17 cellular contexts compared by ENCODE assay signal in genomic region chr13:114279146-114279545, GRCh38. TPM values are rescaled to one million over a fixed set of nuclear protein-coding genes. Genes with fewer than 3 reads are reported as not detected.
DNase-seq lines count a peak whose midpoint lies in the region; ATAC-seq and TF ChIP-seq lines count a peak whose summit lies in the region.
"Had no signal": no experiment of that assay in that cellular context is flagged by ENCODE, and none has a peak within 500 bp of the region (broad histone marks: within the 10 kb centered on the region; RNA-seq: fewer than 3 reads in every experiment).

No MANE protein-coding gene starts in this region.

- DNase-seq in T-helper 1 cell = no peak
- no peak for DNase-seq in activated T-helper 1 cell treated with anti-CD3 and anti-CD28 coated beads, Interleukin-12 subunit alpha, Interleukin-12 subunit beta, Interleukin-2, Interleukin-4 antibody, amounts not matched to agents 30 ng/mL and 10 ng/mL and 1 ng/mL, durations not matched to agents 14 hours and 24 hours and 36 hours (ENCODE audit: low spot score)
- no peak for DNase-seq in mesothelial cell of epicardium (ENCODE audit: low spot score in 2 of 2, unreplicated experiment in 2 of 2)
- DNase-seq in stimulated activated CD4-positive, alpha-beta T cell treated with anti-CD3 and anti-CD28 coated beads, Interleukin-1b, Interleukin-23, amount 100 ng/mL, for 48 hours = no peak
- DNase-seq: 8988T; activated CD4-positive, alpha-beta T cell treated with anti-CD3 and anti-CD28 coated beads, Interleukin-2, amount 50 U/mL, for 48 hours; adrenal gland; Caco-2; H9; lower lobe of right lung; NCI-H2029; SJCRH30 had no signal

- no peak overlapping the region for H2AFZ ChIP-seq in KMS-11 (ENCODE audit: low read depth)

- ATAC-seq in HG02970 (IDR thresholded peaks at IDR 0.05; ENCODE audit: low FRiP score, unreplicated experiment) = no peak
- ATAC-seq in GM18909 (IDR thresholded peaks at IDR 0.05; ENCODE audit: poor library complexity, unreplicated experiment) = no peak
- ATAC-seq: lower lobe of right lung had no signal

- H3K9me3 Mint-ChIP-seq in T-helper 1 cell treated with Interleukin-12 subunit alpha and Interleukin-12 subunit beta and Interleukin-4 antibody, amounts not matched to agents 30 μg/mL and 1 μg/mL, for 36 hours = no peaks in the 10 kb centered on the region
- H3K9me3 Mint-ChIP-seq in activated T-helper 1 cell treated with anti-CD3 and anti-CD28 coated beads, Interleukin-12 subunit alpha, Interleukin-12 subunit beta, Interleukin-2, Interleukin-4 antibody, amounts not matched to agents 30 ng/mL and 10 ng/mL and 1 ng/mL, durations not matched to agents 14 hours and 24 hours and 36 hours = no peaks in the 10 kb centered on the region
- H3K9me3 Mint-ChIP-seq in mesothelial cell of epicardium = no peaks in the 10 kb centered on the region
- H3K9me3 Mint-ChIP-seq: H9 had no signal

- H3K4me3 Mint-ChIP-seq in T-helper 1 cell treated with Interleukin-12 subunit alpha and Interleukin-12 subunit beta and Interleukin-4 antibody, amounts not matched to agents 30 μg/mL and 1 μg/mL, for 36 hours = no peak overlapping the region
- H3K4me3 Mint-ChIP-seq in activated T-helper 1 cell treated with anti-CD3 and anti-CD28 coated beads, Interleukin-12 subunit alpha, Interleukin-12 subunit beta, Interleukin-2, Interleukin-4 antibody, amounts not matched to agents 30 ng/mL and 10 ng/mL and 1 ng/mL, durations not matched to agents 14 hours and 24 hours and 36 hours = peak overlapping the region; percentile 57
- H3K4me3 Mint-ChIP-seq in mesothelial cell of epicardium = no peak overlapping the region

- intact Hi-C loops in activated T-helper 1 cell treated with anti-CD3 and anti-CD28 coated beads, Interleukin-12 subunit alpha, Interleukin-12 subunit beta, Interleukin-2, Interleukin-4 antibody, amounts not matched to agents 30 ng/mL and 10 ng/mL and 1 ng/mL, durations not matched to agents 14 hours and 24 hours and 36 hours (cut with micrococcal nuclease) = no loop called here

- peaks cover 20% of the 10 kb centered on the region for H3K36me3 Mint-ChIP-seq in T-helper 1 cell treated with Interleukin-12 subunit alpha and Interleukin-12 subunit beta and Interleukin-4 antibody, amounts not matched to agents 30 μg/mL and 1 μg/mL, for 36 hours (ENCODE audit: low read depth)
- H3K36me3 Mint-ChIP-seq in activated T-helper 1 cell treated with anti-CD3 and anti-CD28 coated beads, Interleukin-12 subunit alpha, Interleukin-12 subunit beta, Interleukin-2, Interleukin-4 antibody, amounts not matched to agents 30 ng/mL and 10 ng/mL and 1 ng/mL, durations not matched to agents 14 hours and 24 hours and 36 hours (ENCODE audit: low read depth) = peaks cover 30% of the 10 kb centered on the region
- H3K36me3 Mint-ChIP-seq in mesothelial cell of epicardium = peaks cover 18% of the 10 kb centered on the region

- peaks cover 79% of the 10 kb centered on the region for H3K4me1 ChIP-seq in KMS-11 (ENCODE audit: low read depth, poor library complexity, severe bottlenecking)

- H3K27me3 Mint-ChIP-seq in T-helper 1 cell treated with Interleukin-12 subunit alpha and Interleukin-12 subunit beta and Interleukin-4 antibody, amounts not matched to agents 30 μg/mL and 1 μg/mL, for 36 hours (ENCODE audit: low read depth) = no peaks in the 10 kb centered on the region
- no peaks in the 10 kb centered on the region for H3K27me3 Mint-ChIP-seq in activated T-helper 1 cell treated with anti-CD3 and anti-CD28 coated beads, Interleukin-12 subunit alpha, Interleukin-12 subunit beta, Interleukin-2, Interleukin-4 antibody, amounts not matched to agents 30 ng/mL and 10 ng/mL and 1 ng/mL, durations not matched to agents 14 hours and 24 hours and 36 hours (ENCODE audit: insufficient read depth)
- H3K27me3 Mint-ChIP-seq in mesothelial cell of epicardium (ENCODE audit: low read depth) = no peaks in the 10 kb centered on the region

- H3K36me3 ChIP-seq in KMS-11 (ENCODE audit: insufficient read depth) = no peaks in the 10 kb centered on the region
- H3K36me3 ChIP-seq: adrenal gland had no signal

- H3K4me3 ChIP-seq in KMS-11 (IDR thresholded peaks at IDR 0.05; ENCODE audit: insufficient read depth, low read depth, low read length) = no peak overlapping the region
- H3K4me3 ChIP-seq: adrenal gland, lower lobe of right lung, SJCRH30, thoracic aorta had no signal

- H3K27ac Mint-ChIP-seq in T-helper 1 cell treated with Interleukin-12 subunit alpha and Interleukin-12 subunit beta and Interleukin-4 antibody, amounts not matched to agents 30 μg/mL and 1 μg/mL, for 36 hours = peak overlapping the region; percentile 83
- peak overlapping the region; percentile 98 for H3K27ac Mint-ChIP-seq in activated T-helper 1 cell treated with anti-CD3 and anti-CD28 coated beads, Interleukin-12 subunit alpha, Interleukin-12 subunit beta, Interleukin-2, Interleukin-4 antibody, amounts not matched to agents 30 ng/mL and 10 ng/mL and 1 ng/mL, durations not matched to agents 14 hours and 24 hours and 36 hours
- peak overlapping the region; percentile 97 for H3K27ac Mint-ChIP-seq in mesothelial cell of epicardium

- TF ChIP-seq CTCF in KMS-11 (conservative IDR thresholded peaks at IDR 0.05; ENCODE audit: low read depth, low read length) (no peak), mesothelial cell of epicardium (IDR thresholded peaks at IDR 0.05; ENCODE audit: unreplicated experiment) (no peak)

- peak overlapping the region; percentile 98 for H3K4me2 ChIP-seq in KMS-11

- H3K79me2 ChIP-seq in KMS-11 (ENCODE audit: insufficient read depth, low read depth) = peaks cover 23% of the 10 kb centered on the region

- no peaks in the 10 kb centered on the region for H4K20me1 ChIP-seq in KMS-11 (ENCODE audit: insufficient read depth)

- peak overlapping the region; percentile 95 for H3K27ac ChIP-seq in KMS-11

- no peaks in the 10 kb centered on the region for H3K27me3 ChIP-seq in KMS-11 (ENCODE audit: insufficient read depth, low read depth)
- H3K27me3 ChIP-seq: adrenal gland, SJCRH30 had no signal

- H3K4me1 Mint-ChIP-seq in T-helper 1 cell treated with Interleukin-12 subunit alpha and Interleukin-12 subunit beta and Interleukin-4 antibody, amounts not matched to agents 30 μg/mL and 1 μg/mL, for 36 hours (ENCODE audit: low read depth) = peaks cover 33% of the 10 kb centered on the region
- peaks cover 39% of the 10 kb centered on the region for H3K4me1 Mint-ChIP-seq in activated T-helper 1 cell treated with anti-CD3 and anti-CD28 coated beads, Interleukin-12 subunit alpha, Interleukin-12 subunit beta, Interleukin-2, Interleukin-4 antibody, amounts not matched to agents 30 ng/mL and 10 ng/mL and 1 ng/mL, durations not matched to agents 14 hours and 24 hours and 36 hours (ENCODE audit: low read depth)
- H3K4me1 Mint-ChIP-seq in mesothelial cell of epicardium = peaks cover 24% of the 10 kb centered on the region

- H3K9ac ChIP-seq in KMS-11 = peak overlapping the region; percentile 95; the same call in 1 of the 2 replicates

RNA-seq across cellular contexts. Expression of gene UPF3A, which starts 2.3 kb away (rescaled TPM):
- 45.9 and 48.3 TPM in 2 replicates for total RNA-seq in activated T-helper 1 cell treated with anti-CD3 and anti-CD28 coated beads, Interleukin-12 subunit alpha, Interleukin-12 subunit beta, Interleukin-2, Interleukin-4 antibody, amounts not matched to agents 30 ng/mL and 10 ng/mL and 1 ng/mL, durations not matched to agents 14 hours and 24 hours and 36 hours
- total RNA-seq in mesothelial cell of epicardium = 112 to 123 TPM (median 117 TPM) in 3 replicates

RNA-seq across cellular contexts. Expression of gene CHAMP1, which starts 35.2 kb away (rescaled TPM):
- total RNA-seq in activated T-helper 1 cell treated with anti-CD3 and anti-CD28 coated beads, Interleukin-12 subunit alpha, Interleukin-12 subunit beta, Interleukin-2, Interleukin-4 antibody, amounts not matched to agents 30 ng/mL and 10 ng/mL and 1 ng/mL, durations not matched to agents 14 hours and 24 hours and 36 hours = 40.5 and 42.3 TPM in 2 replicates
- total RNA-seq in mesothelial cell of epicardium = 27.9 to 29.3 TPM (median 28.3 TPM) in 3 replicates

RNA-seq across cellular contexts. Expression of gene CDC16, which starts 44.4 kb away (rescaled TPM):
- 91.4 and 93.2 TPM in 2 replicates for total RNA-seq in activated T-helper 1 cell treated with anti-CD3 and anti-CD28 coated beads, Interleukin-12 subunit alpha, Interleukin-12 subunit beta, Interleukin-2, Interleukin-4 antibody, amounts not matched to agents 30 ng/mL and 10 ng/mL and 1 ng/mL, durations not matched to agents 14 hours and 24 hours and 36 hours
- 102 to 109 TPM (median 102 TPM) in 3 replicates for total RNA-seq in mesothelial cell of epicardium
